13 cellular contexts compared by ENCODE assay signal in genomic region chr6:7787137-7787575, GRCh38.
DNase-seq lines count a peak whose midpoint lies in the region; FAIRE-seq and TF ChIP-seq lines count a peak whose summit lies in the region.
"Had no signal": no experiment of that assay in that cellular context is flagged by ENCODE, and none has a peak within 500 bp of the region (broad histone marks: within the 10 kb centered on the region; RNA-seq: fewer than 3 reads in every experiment).

No MANE protein-coding gene starts in this region.

- no peaks in the 10 kb centered on the region for H3K36me3 ChIP-seq in ACC112 (ENCODE audit: insufficient read depth, low read length)
- H3K36me3 ChIP-seq in adrenal gland (replicated peaks in 1 of 2): no peaks in the 10 kb centered on the region
- H3K36me3 ChIP-seq in osteoblast (ENCODE audit: insufficient read depth, low read length): no peaks in the 10 kb centered on the region

- peak overlapping the region; percentile 58 for H3K4me2 ChIP-seq in osteoblast (ENCODE audit: insufficient read depth, low read length)

- H3K9me3 ChIP-seq in adrenal gland (replicated peaks in 1 of 3): no peaks in the 10 kb centered on the region
- H3K9me3 ChIP-seq in osteoblast (ENCODE audit: low read depth, low read length): no peaks in the 10 kb centered on the region

- peaks cover under 1% of the 10 kb centered on the region; the same call in 1 of the 2 replicates for H3K27me3 ChIP-seq in ACC112 (ENCODE audit: insufficient read depth, low read length)
- peaks cover 8% of the 10 kb centered on the region for H3K27me3 ChIP-seq in adrenal gland
- peaks cover 5% of the 10 kb centered on the region for H3K27me3 ChIP-seq in osteoblast (ENCODE audit: insufficient read depth, low read length)

- TF ChIP-seq POLR2A in adrenal gland (IDR thresholded peaks at IDR 0.05): no peak

- peaks cover 23% of the 10 kb centered on the region for H3K4me1 ChIP-seq in ACC112 (ENCODE audit: control insufficient read depth, insufficient read depth, low read length, unreplicated experiment)
- peaks cover 10 to 15% of the 10 kb centered on the region in 2 donors for H3K4me1 ChIP-seq in adrenal gland (replicated peaks in 1 of 2)
- peaks cover 12% of the 10 kb centered on the region for H3K4me1 ChIP-seq in osteoblast (ENCODE audit: insufficient read depth, low read length)

- H3K27ac ChIP-seq in ACC112 (ENCODE audit: low read depth, low read length) (no peak overlapping the region), adrenal gland (no peak overlapping the region), osteoblast (ENCODE audit: low read depth, low read length) (no peak overlapping the region)

- intact Hi-C loops in adrenal gland (cut with DNase I): loop anchor here in 1 of 2 donors (5.0 kb wide), 1 partner anchor 145 kb away; no protein-coding TSS in a partner anchor

- H3K79me2 ChIP-seq in ACC112 (ENCODE audit: control insufficient read depth, insufficient read depth, low read length, unreplicated experiment): no peaks in the 10 kb centered on the region
- H3K79me2 ChIP-seq in osteoblast (ENCODE audit: insufficient read depth, low read length): no peaks in the 10 kb centered on the region

- TF ChIP-seq CTCF in adrenal gland (IDR thresholded peaks at IDR 0.05) (no peak), foreskin fibroblast (IDR thresholded peaks at IDR 0.05; ENCODE audit: low read depth, low read length) (no peak), osteoblast (IDR thresholded peaks at IDR 0.05; ENCODE audit: extremely low read depth, low read depth, low read length) (no peak)

- H3K4me3 ChIP-seq in ACC112 (ENCODE audit: low read depth, low read length) (peak overlapping the region; percentile 13), adrenal gland (no peak overlapping the region), foreskin fibroblast (ENCODE audit: low read depth in 1 of 2, low read length in 2 of 2) (peak overlapping the region in 1 of 2 donors; percentile 11), osteoblast (ENCODE audit: insufficient read depth, low read length) (no peak overlapping the region)

- H2AFZ ChIP-seq in ACC112 (ENCODE audit: low read length, unreplicated experiment): peak overlapping the region; percentile 49
- H2AFZ ChIP-seq in osteoblast (ENCODE audit: low read length): no peak overlapping the region

- FAIRE-seq in GM19239 (lab: Jason Lieb, UNC): no peak
- FAIRE-seq: A204.1 had no signal

- H4K20me1 ChIP-seq in osteoblast (ENCODE audit: insufficient read depth, low read length): no peaks in the 10 kb centered on the region

- DNase-seq in adrenal gland: peak; percentile 32 to 85 (median 71)
- DNase-seq in foreskin fibroblast: peak; percentile 20 to 62
- DNase-seq in osteoblast (ENCODE audit: insufficient read length, low spot score, missing footprints): peak; percentile 51
- no peak for DNase-seq in GM19239 (ENCODE audit: insufficient read length, low spot score)
- no peak for DNase-seq in SIG-M5 (lab: John Stamatoyannopoulos, UW)
- no peak for DNase-seq in retina
- DNase-seq in cerebellar cortex (ENCODE audit: low spot score): no peak
- DNase-seq: activated naive CD8-positive, alpha-beta T cell treated with anti-CD3 and anti-CD28 coated beads, Interleukin-2, amount 50 U/mL, for 24 hours; KBM-7; kidney glomerular epithelial cell; NCI-H2029 treated with DMSO at 0.1 percent for 48 hours had no signal

- WGBS in adrenal gland, 4 donors: 46 to 48% (median 46%) methylated on average over 5 of the region's 5 CpGs

Comparison
In these comparisons a context has a peak if more than half of its experiments do, and no peak if none do; other contexts are left out.
1. DNase-seq: peak in adrenal gland (7 of 7), foreskin fibroblast (2 of 2) and osteoblast (single experiment); none in GM19239 (single experiment), SIG-M5 (single experiment), retina (single experiment) and cerebellar cortex (single experiment).